Comparison of ENCODE assay signal across 7 cellular contexts in the genomic region with DNA sequence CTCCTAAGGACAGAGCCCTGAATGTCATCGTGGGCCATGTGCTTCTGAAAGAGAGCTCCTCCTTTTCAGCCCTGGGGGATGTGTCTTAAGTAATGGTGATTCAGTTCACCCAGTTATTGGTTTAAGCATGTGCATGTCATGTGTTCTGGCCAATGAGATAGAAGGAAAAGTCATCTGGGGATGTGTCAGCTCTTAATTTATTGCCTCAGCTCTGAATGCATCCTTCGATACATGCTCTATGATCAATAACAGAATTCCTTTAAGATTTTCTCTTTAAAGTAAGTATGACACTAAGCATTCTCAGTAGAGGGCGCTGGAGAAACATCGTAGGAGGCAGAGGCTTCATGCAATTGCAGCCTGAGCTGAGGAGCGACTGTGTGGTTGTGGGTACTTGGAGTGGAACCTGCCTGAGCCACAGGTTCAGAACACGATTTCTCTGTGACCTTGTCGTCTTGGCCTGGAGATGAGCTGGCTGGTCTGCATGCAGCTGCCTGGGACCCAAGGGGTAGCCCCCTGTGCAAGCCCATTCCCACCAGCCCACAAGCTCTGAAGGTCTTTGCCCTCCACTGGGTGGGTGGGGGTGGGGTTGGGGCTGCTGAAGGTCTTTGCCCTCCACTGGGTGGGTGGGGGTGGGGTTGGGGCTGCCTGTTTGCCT.
DNase-seq lines count a peak whose midpoint lies in the region; TF ChIP-seq lines count a peak whose summit lies in the region.

No MANE protein-coding gene starts in this region.

- no peaks in the 10 kb centered on the region for H3K79me2 ChIP-seq in OCI-LY7 (ENCODE audit: insufficient read depth, low read depth, low read length)

- CTCF ChIA-PET in OCI-LY7 (lab: Charles Lee; ENCODE audit: unreplicated experiment): no interaction called here

- no peak overlapping the region for H3K4me3 ChIP-seq in OCI-LY7 (ENCODE audit: low read depth, low read length, poor library complexity, severe bottlenecking)

- no peaks in the 10 kb centered on the region for H4K20me1 ChIP-seq in OCI-LY7 (ENCODE audit: insufficient read depth, low read length)

- no TSS peak for BruUV-seq in OCI-LY7 (replicated peaks; lab: Mats Ljungman, UMichigan)

- H3K9me3 Mint-ChIP-seq in mesothelial cell of epicardium: no peaks in the 10 kb centered on the region

- H3K27ac Mint-ChIP-seq in mesothelial cell of epicardium: no peak overlapping the region

- peaks cover 12% of the 10 kb centered on the region for H3K27me3 Mint-ChIP-seq in mesothelial cell of epicardium (ENCODE audit: low read depth)

- H3K36me3 ChIP-seq in OCI-LY7 (ENCODE audit: insufficient read depth, low read length): no peaks in the 10 kb centered on the region

- no peak overlapping the region for H3K4me3 Mint-ChIP-seq in mesothelial cell of epicardium

- DNase-seq in GM03348 (ENCODE audit: low spot score) (peak; percentile 69), GM20000 (ENCODE audit: low spot score) (peak; percentile 57), HK-2 (ENCODE audit: unreplicated experiment) (peak; percentile 28), OCI-LY7 (ENCODE audit: low spot score) (peak; percentile 81), dedifferentiated amniotic fluid mesenchymal stem cell (ENCODE audit: extremely low spot score) (peak; percentile 42), mesothelial cell of epicardium (ENCODE audit: low spot score in 2 of 2, unreplicated experiment in 2 of 2) (peak in 1 of 2 experiments; percentile 55)
- no peak for DNase-seq in activated CD8-positive, alpha-beta memory T cell treated with anti-CD3 and anti-CD28 coated beads for 24 hours

- peak overlapping the region; percentile 60; the same call in 1 of the 2 replicates for H2AFZ ChIP-seq in OCI-LY7 (ENCODE audit: low read length)

- H3K9me3 ChIP-seq in OCI-LY7 (ENCODE audit: low read length): no peaks in the 10 kb centered on the region

- POLR2A ChIA-PET in OCI-LY7 (lab: Charles Lee): interaction anchor here (0.8 kb wide), 1 partner anchor 829 kb away, joined by 5 read pairs; no protein-coding TSS in a partner anchor

- H3K4me1 ChIP-seq in OCI-LY7 (ENCODE audit: insufficient read depth, low read length, poor library complexity, severe bottlenecking): no peaks in the 10 kb centered on the region

- TF ChIP-seq CTCF in GM20000 (IDR thresholded peaks at IDR 0.05; ENCODE audit: extremely low read depth, missing control alignments) (peak; percentile 34), OCI-LY7 (conservative IDR thresholded peaks at IDR 0.05; ENCODE audit: low read length) (peak; percentile 89), mesothelial cell of epicardium (IDR thresholded peaks at IDR 0.05; ENCODE audit: unreplicated experiment) (peak; percentile 43)

- H3K36me3 Mint-ChIP-seq in mesothelial cell of epicardium: no peaks in the 10 kb centered on the region

- no peaks in the 10 kb centered on the region for H3K4me1 Mint-ChIP-seq in mesothelial cell of epicardium

- no peaks in the 10 kb centered on the region for H3K9me2 ChIP-seq in OCI-LY7 (ENCODE audit: insufficient read depth, low read length)

- intact Hi-C loops in OCI-LY7 (cut with micrococcal nuclease; ENCODE audit: unreplicated experiment): loop anchor here (1.0 kb wide), 1 partner anchor 880 kb away; no protein-coding TSS in a partner anchor

- no peak overlapping the region for H3K27ac ChIP-seq in OCI-LY7 (ENCODE audit: low read depth, low read length, poor library complexity, severe bottlenecking)

- H3K4me2 ChIP-seq in OCI-LY7 (ENCODE audit: low read length): no peak overlapping the region

Comparison
In these comparisons a context has a peak if more than half of its experiments do, and no peak if none do; other contexts are left out.
1. CTCF ChIP-seq: peak in every context shown above with its lines; median percentile 89 in OCI-LY7; 43 in mesothelial cell of epicardium; 34 in GM20000.